Comparison of ENCODE assay signal across 27 cellular contexts in genomic region chr1:72117621-72118020, GRCh38.
"Had no signal": no experiment of that assay in that cellular context is flagged by ENCODE, and none has a peak within 500 bp of the region (broad histone marks: within the 10 kb centered on the region; RNA-seq: fewer than 3 reads in every experiment).

No MANE protein-coding gene starts in this region.

- FAIRE-seq: bronchial epithelial cell, TTC549 had no signal

- DNase-seq: activated B cell treated with CpG ODN at 0.5 μM for 24 hours; activated CD4-positive, alpha-beta memory T cell treated with anti-CD3 and anti-CD28 coated beads for 36 hours; activated CD4-positive, alpha-beta T cell treated with anti-CD3 and anti-CD28 coated beads for 4 hours; activated CD4-positive, alpha-beta T cell treated with anti-CD3 and anti-CD28 coated beads, Interleukin-2, amount 10 ng/mL, durations not matched to agents 24 days and 14 days; activated CD4-positive, alpha-beta T cell treated with anti-CD3 and anti-CD28 coated beads, Interleukin-2, amount 50 U/mL, for 1 hour; activated CD4-positive, alpha-beta T cell treated with anti-CD3 and anti-CD28 coated beads, Interleukin-2, amount 50 U/mL, for 4 hours; activated CD4-positive, CD25-positive, alpha-beta regulatory T cell treated with anti-CD3 and anti-CD28 coated beads, Interleukin-2, amount 50 U/mL, for 72 hours; activated CD8-positive, alpha-beta memory T cell treated with anti-CD3 and anti-CD28 coated beads, Interleukin-2, amount 50 U/mL, for 4 hours; activated CD8-positive, alpha-beta T cell treated with anti-CD3 and anti-CD28 coated beads for 36 hours; activated effector memory CD4-positive, alpha-beta T cell treated with anti-CD3 and anti-CD28 coated beads, Interleukin-2, amount 50 U/mL, for 16 hours; activated gamma-delta T cell treated with Interleukin-2 at 50 U/mL for 16 hours; activated naive CD4-positive, alpha-beta T cell; activated naive CD4-positive, alpha-beta T cell treated with anti-CD3 and anti-CD28 coated beads for 36 hours; activated naive CD8-positive, alpha-beta T cell treated with anti-CD3 and anti-CD28 coated beads, Interleukin-2, amount 10 ng/mL, durations not matched to agents 7 days and 5 days; activated naive CD8-positive, alpha-beta T cell treated with anti-CD3 and anti-CD28 coated beads, Interleukin-2, amount 50 U/mL, for 24 hours; activated T-cell treated with anti-CD3 and anti-CD28 coated beads for 4 hours; activated T-cell treated with anti-CD3 and anti-CD28 coated beads, Interleukin-2, amount 50 U/mL, for 1 hour; activated T-cell treated with anti-CD3 and anti-CD28 coated beads, Interleukin-2, amount 50 U/mL, for 4 hours; activated T-cell treated with anti-CD3 and anti-CD28 coated beads, Interleukin-2, amount 50 U/mL, for 72 hours; amygdala; central memory CD4-positive, alpha-beta T cell; cerebellar nuclear complex; T-helper 1 cell; T-helper 2 cell; T-helper 9 cell had no signal
